ENCODE assay signal across 21 cellular contexts in the genomic region with DNA sequence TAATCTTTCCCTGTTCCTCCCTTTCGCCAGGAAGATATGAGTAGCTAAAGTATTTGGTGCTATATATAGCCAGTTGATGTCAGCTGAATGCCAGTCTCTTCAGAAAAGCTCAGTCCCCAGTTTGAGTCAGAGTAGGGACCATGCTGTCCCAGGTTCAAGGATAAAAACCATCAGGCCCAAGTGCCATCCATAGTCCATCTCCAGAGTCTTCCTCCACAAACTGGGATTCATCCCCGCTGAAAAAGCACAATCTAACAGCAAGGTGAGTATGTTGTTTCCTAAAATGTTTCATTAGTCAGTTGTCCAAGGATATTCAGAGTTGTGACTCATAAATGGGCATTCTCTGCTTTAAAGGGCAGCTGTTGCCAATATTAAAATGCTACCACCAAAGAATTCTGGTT. TPM values are rescaled to one million over a fixed set of nuclear protein-coding genes. Genes with fewer than 3 reads are reported as not detected.
DNase-seq lines count a peak whose midpoint lies in the region; ATAC-seq and TF ChIP-seq lines count a peak whose summit lies in the region.
"Had no signal": no experiment of that assay in that cellular context is flagged by ENCODE, and none has a peak within 500 bp of the region (broad histone marks: within the 10 kb centered on the region; RNA-seq: fewer than 3 reads in every experiment).

MYOZ2 (plus strand) TSS at position 112 of the 401 bp plus-strand sequence. CDS start 694 bp downstream, outside the sequence.

- H2BK15ac ChIP-seq in mesenchymal stem cell (ENCODE audit: low read depth, poor library complexity, severe bottlenecking), result no peak within 1 kb of the TSS

- no peak within 1 kb of the TSS for H3K4me3 ChIP-seq in breast epithelium
- no peak within 1 kb of the TSS for H3K4me3 ChIP-seq in fibroblast of mammary gland (ENCODE audit: control insufficient read depth, low read depth, low read length)
- peak within 1 kb of the TSS in 1 of 2 experiments; percentile 17 for H3K4me3 ChIP-seq in mesenchymal stem cell (ENCODE audit: insufficient read depth in 1 of 2, low read depth in 1 of 2, low read length in 2 of 2)
- no peak within 1 kb of the TSS for H3K4me3 ChIP-seq in effector memory CD4-positive, alpha-beta T cell (ENCODE audit: insufficient read depth, low read depth, low read length, poor library complexity, severe bottlenecking)
- H3K4me3 ChIP-seq: spleen had no signal

- H3K79me1 ChIP-seq in mesenchymal stem cell (replicated peaks; ENCODE audit: low read length, poor library complexity, severe bottlenecking), result no peaks in the 10 kb centered on the region

- H3K36me3 Mint-ChIP-seq in MCF 10A (ENCODE audit: insufficient read depth, unreplicated experiment) (no peaks in the 10 kb centered on the region), CD14-positive monocyte (no peaks in the 10 kb centered on the region)
- H3K36me3 Mint-ChIP-seq in CD4-positive, alpha-beta T cell (ENCODE audit: low read depth), result no peaks in the 10 kb centered on the region
- H3K36me3 Mint-ChIP-seq: CD8-positive, alpha-beta T cell; IgD-negative memory B cell had no signal

- H3K4me3 Mint-ChIP-seq in MCF 10A (ENCODE audit: unreplicated experiment) (no peak within 1 kb of the TSS), CD14-positive monocyte (peak within 1 kb of the TSS in 1 of 2 donors; percentile 10)
- H3K4me3 Mint-ChIP-seq in CD4-positive, alpha-beta T cell, result no peak within 1 kb of the TSS
- H3K4me3 Mint-ChIP-seq: activated naive CD8-positive, alpha-beta T cell treated with anti-CD3 and anti-CD28 coated beads, Interleukin-2, amount 50 U/mL, for 24 hours; CD8-positive, alpha-beta T cell; IgD-negative memory B cell; stimulated activated naive CD8-positive, alpha-beta T cell treated with anti-CD3 and anti-CD28 coated beads, Interleukin-15, amount 100 ng/mL, for 72 hours had no signal

- H3K4me1 Mint-ChIP-seq in MCF 10A (ENCODE audit: insufficient read depth, unreplicated experiment), result peaks cover 25% of the 10 kb centered on the region
- peaks cover 36% of the 10 kb centered on the region for H3K4me1 Mint-ChIP-seq in CD4-positive, alpha-beta T cell (ENCODE audit: low read depth)
- peaks cover 7% of the 10 kb centered on the region for H3K4me1 Mint-ChIP-seq in CD14-positive monocyte

- H3K9ac ChIP-seq in mesenchymal stem cell (ENCODE audit: low read length), result peak within 1 kb of the TSS; percentile 61

- H2AK5ac ChIP-seq in mesenchymal stem cell (ENCODE audit: low read length, severe bottlenecking), result no peak within 1 kb of the TSS

- H3K4me2 ChIP-seq in mesenchymal stem cell (ENCODE audit: low read length, poor library complexity, severe bottlenecking), result no peak within 1 kb of the TSS

- H3K9me3 Mint-ChIP-seq in MCF 10A (ENCODE audit: unreplicated experiment) (no peaks in the 10 kb centered on the region), CD14-positive monocyte (no peaks in the 10 kb centered on the region)
- H3K9me3 Mint-ChIP-seq in CD4-positive, alpha-beta T cell, result no peaks in the 10 kb centered on the region
- H3K9me3 Mint-ChIP-seq: activated naive CD8-positive, alpha-beta T cell treated with anti-CD3 and anti-CD28 coated beads, Interleukin-2, amount 50 U/mL, for 24 hours; CD8-positive, alpha-beta T cell; IgD-negative memory B cell; stimulated activated naive CD8-positive, alpha-beta T cell treated with anti-CD3 and anti-CD28 coated beads, Interleukin-15, amount 100 ng/mL, for 72 hours had no signal

- H3K36me3 ChIP-seq in breast epithelium (no peaks in the 10 kb centered on the region), mesenchymal stem cell (ENCODE audit: control insufficient read depth in 1 of 2, insufficient read depth in 2 of 2, low read depth in 1 of 2, low read length in 2 of 2) (no peaks in the 10 kb centered on the region)
- H3K36me3 ChIP-seq in effector memory CD4-positive, alpha-beta T cell (ENCODE audit: control insufficient read depth, insufficient read depth, low read length), result no peaks in the 10 kb centered on the region
- H3K36me3 ChIP-seq: spleen had no signal

- TF ChIP-seq POLR2A in breast epithelium (IDR thresholded peaks at IDR 0.05), result no peak

- TF ChIP-seq CTCF in MCF 10A (IDR thresholded peaks at IDR 0.05; ENCODE audit: unreplicated experiment) (no peak), breast epithelium (IDR thresholded peaks at IDR 0.05) (no peak), fibroblast of mammary gland (conservative IDR thresholded peaks at IDR 0.05; ENCODE audit: control insufficient read depth, insufficient read depth, low read depth, low read length) (no peak), CD14-positive monocyte (IDR thresholded peaks at IDR 0.05) (no peak)
- no peak for TF ChIP-seq CTCF in CD4-positive, alpha-beta T cell (IDR thresholded peaks at IDR 0.05)

- no peak within 1 kb of the TSS for H3K4ac ChIP-seq in mesenchymal stem cell (ENCODE audit: low read depth in 1 of 2, low read length in 2 of 2)

- CTCF ChIA-PET in MCF 10A (lab: Yijun Ruan, JAX), result interaction anchor here (1.0 to 2.3 kb wide), 3 partner anchors 12 to 72 kb away, joined by 4 to 7 read pairs (median 4); no protein-coding TSS in a partner anchor
- CTCF ChIA-PET in CD4-positive, alpha-beta T cell (lab: Charles Lee), result no interaction called here

- H4K91ac ChIP-seq in mesenchymal stem cell (ENCODE audit: low read length), result no peak within 1 kb of the TSS

- H3K9me3 ChIP-seq in breast epithelium (no peaks in the 10 kb centered on the region), mesenchymal stem cell (ENCODE audit: control insufficient read depth, low read length) (no peaks in the 10 kb centered on the region)
- H3K9me3 ChIP-seq in CD4-positive, alpha-beta T cell (ENCODE audit: control insufficient read depth, low read length), result no peaks in the 10 kb centered on the region
- no peaks in the 10 kb centered on the region for H3K9me3 ChIP-seq in effector memory CD4-positive, alpha-beta T cell (ENCODE audit: control insufficient read depth, low read length)
- H3K9me3 ChIP-seq: spleen had no signal

- H3K27me3 Mint-ChIP-seq in MCF 10A (ENCODE audit: insufficient read depth, unreplicated experiment), result no peaks in the 10 kb centered on the region
- H3K27me3 Mint-ChIP-seq in CD4-positive, alpha-beta T cell, result no peaks in the 10 kb centered on the region
- H3K27me3 Mint-ChIP-seq in CD14-positive monocyte (ENCODE audit: low read depth in 3 of 3), result no peaks in the 10 kb centered on the region
- H3K27me3 Mint-ChIP-seq: activated naive CD8-positive, alpha-beta T cell treated with anti-CD3 and anti-CD28 coated beads, Interleukin-2, amount 50 U/mL, for 24 hours; stimulated activated naive CD8-positive, alpha-beta T cell treated with anti-CD3 and anti-CD28 coated beads, Interleukin-15, amount 100 ng/mL, for 72 hours had no signal

- peak within 1 kb of the TSS in 1 of 2 experiments; percentile 48 for H3K18ac ChIP-seq in mesenchymal stem cell (ENCODE audit: low read depth in 1 of 2, low read length in 2 of 2)

- POLR2A ChIA-PET in MCF 10A (lab: Yijun Ruan, JAX), result interaction anchor here (0.7 to 1.2 kb wide), 2 partner anchors 55 to 98 kb away, joined by 3 to 4 read pairs; no protein-coding TSS in a partner anchor
- POLR2A ChIA-PET in CD4-positive, alpha-beta T cell (lab: Charles Lee), result no interaction called here

- H3K27me3 ChIP-seq in breast epithelium (no peaks in the 10 kb centered on the region), mesenchymal stem cell (ENCODE audit: control insufficient read depth in 1 of 2, insufficient read depth in 1 of 2, low read length in 2 of 2) (no peaks in the 10 kb centered on the region)
- H3K27me3 ChIP-seq in CD4-positive, alpha-beta T cell (ENCODE audit: control insufficient read depth, insufficient read depth, low read length), result no peaks in the 10 kb centered on the region
- H3K27me3 ChIP-seq in effector memory CD4-positive, alpha-beta T cell (replicated peaks; ENCODE audit: control insufficient read depth, insufficient read depth, low read length, poor library complexity, severe bottlenecking), result no peaks in the 10 kb centered on the region
- H3K27me3 ChIP-seq: spleen had no signal

- H3K4me1 ChIP-seq in breast epithelium (no peaks in the 10 kb centered on the region), mesenchymal stem cell (ENCODE audit: control insufficient read depth, insufficient read depth, low read depth, low read length) (no peaks in the 10 kb centered on the region)
- peaks cover 25% of the 10 kb centered on the region for H3K4me1 ChIP-seq in effector memory CD4-positive, alpha-beta T cell (ENCODE audit: control insufficient read depth, insufficient read depth, low read length, poor library complexity, severe bottlenecking)

- DNase-seq in MCF 10A (ENCODE audit: unreplicated experiment) (peak; percentile 24), breast epithelium (ENCODE audit: low spot score in 2 of 2) (no peak), fibroblast of mammary gland (ENCODE audit: low read depth) (peak; percentile 48), mesenchymal stem cell (peak; percentile 41), CD14-positive monocyte (ENCODE audit: low spot score) (no peak)
- DNase-seq in CD4-positive, alpha-beta T cell, result no peak
- DNase-seq in effector memory CD4-positive, alpha-beta T cell, result no peak
- DNase-seq: activated CD4-positive, alpha-beta T cell treated with anti-CD3 and anti-CD28 coated beads, Interleukin-2, amount 50 U/mL, for 4 hours; activated naive CD8-positive, alpha-beta T cell treated with anti-CD3 and anti-CD28 coated beads, Interleukin-2, amount 50 U/mL, for 24 hours; activated T-cell treated with anti-CD3 and anti-CD28 coated beads, Interleukin-2, amount 50 U/mL, for 48 hours; CD8-positive, alpha-beta T cell; NCI-H1092; NK-92 treated with Interleukin-12 subunit alpha and Interleukin-12 subunit beta, amount 100 ng/mL, for 24 hours; occipital lobe; spleen; stimulated activated naive CD8-positive, alpha-beta T cell treated with anti-CD3 and anti-CD28 coated beads, Interleukin-15, amount 100 ng/mL, for 72 hours had no signal

- H3K27ac Mint-ChIP-seq in MCF 10A (ENCODE audit: low read depth, unreplicated experiment) (peak within 1 kb of the TSS; percentile 5), CD14-positive monocyte (no peak within 1 kb of the TSS)
- H3K27ac Mint-ChIP-seq in CD4-positive, alpha-beta T cell, result no peak within 1 kb of the TSS
- H3K27ac Mint-ChIP-seq: activated naive CD8-positive, alpha-beta T cell treated with anti-CD3 and anti-CD28 coated beads, Interleukin-2, amount 50 U/mL, for 24 hours; CD8-positive, alpha-beta T cell; IgD-negative memory B cell; stimulated activated naive CD8-positive, alpha-beta T cell treated with anti-CD3 and anti-CD28 coated beads, Interleukin-15, amount 100 ng/mL, for 72 hours had no signal

- no peak within 1 kb of the TSS for H3K14ac ChIP-seq in mesenchymal stem cell (ENCODE audit: low read length in 2 of 2)

- H2BK120ac ChIP-seq in mesenchymal stem cell (ENCODE audit: low read depth, low read length), result no peak within 1 kb of the TSS

- ATAC-seq in CD4-positive, alpha-beta T cell (ENCODE audit: poor library complexity), result no peak
- no peak for ATAC-seq in GM21515 (IDR thresholded peaks at IDR 0.05; ENCODE audit: unreplicated experiment)
- ATAC-seq: activated naive CD8-positive, alpha-beta T cell treated with anti-CD3 and anti-CD28 coated beads, Interleukin-2, amount 50 U/mL, for 24 hours; CD8-positive, alpha-beta T cell; HCT116; stimulated activated naive CD8-positive, alpha-beta T cell treated with anti-CD3 and anti-CD28 coated beads, Interleukin-15, amount 100 ng/mL, for 72 hours had no signal

- no peak within 1 kb of the TSS for H4K8ac ChIP-seq in mesenchymal stem cell (ENCODE audit: low read length)

- intact Hi-C loops in MCF 10A (cut with micrococcal nuclease), result no loop called here
- intact Hi-C loops in breast epithelium (cut with DNase I; ENCODE audit: low total_unique reads), result no loop called here
- intact Hi-C loops in CD4-positive, alpha-beta T cell (cut with DNase I, micrococcal nuclease), result no loop called here
- intact Hi-C loops in CD14-positive monocyte (cut with micrococcal nuclease), result no loop called here

- no CpG with 5 or more reads among the region's 2 CpGs for WGBS in mesenchymal stem cell

- no peak within 1 kb of the TSS for H3K27ac ChIP-seq in breast epithelium
- no peak within 1 kb of the TSS for H3K27ac ChIP-seq in mesenchymal stem cell (ENCODE audit: low read length, poor library complexity, severe bottlenecking)
- H3K27ac ChIP-seq in CD4-positive, alpha-beta T cell (ENCODE audit: low read depth, low read length), result no peak within 1 kb of the TSS
- H3K27ac ChIP-seq in effector memory CD4-positive, alpha-beta T cell (ENCODE audit: insufficient read depth, low read length, poor library complexity, severe bottlenecking), result no peak within 1 kb of the TSS
- H3K27ac ChIP-seq: 22Rv1, spleen had no signal

- no TSS peak for BruUV-seq in MCF 10A (replicated peaks; lab: Mats Ljungman, UMichigan)

- H2BK12ac ChIP-seq in mesenchymal stem cell (ENCODE audit: low read length in 2 of 2), result peak within 1 kb of the TSS in 1 of 2 experiments; percentile 39

- H2AFZ ChIP-seq in mesenchymal stem cell (ENCODE audit: low read depth, low read length), result peak within 1 kb of the TSS; percentile 56

- no peak within 1 kb of the TSS for H2BK5ac ChIP-seq in mesenchymal stem cell (ENCODE audit: low read depth, low read length, poor library complexity, severe bottlenecking)

- H3K23ac ChIP-seq in mesenchymal stem cell (ENCODE audit: low read length in 2 of 2), result no peak within 1 kb of the TSS

RNA-seq across cellular contexts. Expression of gene MYOZ2, which starts in this region (rescaled TPM):
- total RNA-seq in MCF 10A (2022), result not detected in 2 replicates
- total RNA-seq in breast epithelium, result under 1 TPM; 0.15 to 0.48 (median 0.33) TPM
- polyA plus RNA-seq in mesenchymal stem cell (2013, experiment 1 of 2), result 0.73 TPM
- polyA plus RNA-seq in mesenchymal stem cell (2013, experiment 2 of 2), result 0.64 TPM
- not detected for total RNA-seq in CD4-positive, alpha-beta T cell
- polyA plus RNA-seq in CD14-positive monocyte, result not detected
- total RNA-seq: CD8-positive, alpha-beta T cell; Daoy had no signal
- polyA plus RNA-seq: IgD-negative memory B cell had no signal

Comparison
In these comparisons a context has a peak if more than half of its experiments do, and no peak if none do; other contexts are left out.
1. Peak in DNase-seq in MCF 10A; RNA of the gene not detected or under 1 TPM.
2. DNase-seq: peak in fibroblast of mammary gland (single experiment) and mesenchymal stem cell (single experiment); none in breast epithelium (0 of 2), CD4-positive, alpha-beta T cell (0 of 10), CD14-positive monocyte (single experiment) and effector memory CD4-positive, alpha-beta T cell (0 of 3).